In genomic region chr2:68837861-68838341, GRCh38 we compare ENCODE assay signal across 11 cellular contexts. TPM values are rescaled to one million over a fixed set of nuclear protein-coding genes. Genes with fewer than 3 reads are reported as not detected.
A peak's percentile ranks its signal among the peaks of the same experiment; 100 is the strongest.
DNase-seq lines count a peak whose midpoint lies in the region; ATAC-seq, FAIRE-seq and TF ChIP-seq lines count a peak whose summit lies in the region.
"Had no signal": no experiment of that assay in that cellular context is flagged by ENCODE, and none has a peak within 500 bp of the region (broad histone marks: within the 10 kb centered on the region; RNA-seq: fewer than 3 reads in every experiment).

No MANE protein-coding gene starts in this region.

- POLR2A ChIA-PET in Caco-2 (lab: Charles Lee): no interaction called here
- POLR2A ChIA-PET in HepG2 (lab: Yijun Ruan, JAX): no interaction called here

- H3K4me3 Mint-ChIP-seq in natural killer cell treated with Interleukin-12 subunit alpha and Interleukin-12 subunit beta and Interleukin-15 and Interleukin-18, amount 100 ng/mL, for 72 hours: peak overlapping the region; percentile 13
- H3K4me3 Mint-ChIP-seq in natural killer cell (no peak overlapping the region), Caco-2 (ENCODE audit: unreplicated experiment) (no peak overlapping the region)
- peak overlapping the region in 1 of 2 donors; percentile 18 for H3K4me3 Mint-ChIP-seq in stimulated activated naive CD8-positive, alpha-beta T cell treated with anti-CD3 and anti-CD28 coated beads, Interleukin-15, amount 100 ng/mL, for 72 hours

- H3K27me3 ChIP-seq in Caco-2 (replicated peaks; ENCODE audit: control insufficient read depth, insufficient read depth, low read length) (no peaks in the 10 kb centered on the region), HepG2 (ENCODE audit: control insufficient read depth in 1 of 2, insufficient read depth in 2 of 2, low read length in 2 of 2) (peaks cover 4 to 12% of the 10 kb centered on the region in 2 experiments; a peak in 3 of 5 replicates)

- H3K27ac ChIP-seq in HepG2 (ENCODE audit: extremely low read length, insufficient read depth, low read length): no peak overlapping the region

- WGBS in HepG2 (ENCODE audit: low lambda C conversion rate): 11% methylated on average over 3 of the region's 3 CpGs

- no peak overlapping the region for H3K4me3 ChIP-seq in Caco-2 (ENCODE audit: low read depth, low read length)
- H3K4me3 ChIP-seq in HepG2 (replicated peaks in 1 of 3; ENCODE audit: insufficient read depth in 1 of 3, low read depth in 2 of 3, low read length in 3 of 3): no peak overlapping the region

- TF ChIP-seq CTCF in natural killer cell (IDR thresholded peaks at IDR 0.05): no peak
- TF ChIP-seq CTCF in Caco-2 (IDR thresholded peaks at IDR 0.05; ENCODE audit: insufficient read depth in 1 of 2, low read depth in 1 of 2, low read length in 1 of 2, severe bottlenecking in 1 of 2, unreplicated experiment in 1 of 2): no peak
- no peak for TF ChIP-seq CTCF in HepG2 (CRISPR knock-in tag; IDR thresholded peaks at IDR 0.05)

- H3K79me2 ChIP-seq in HepG2 (ENCODE audit: insufficient read depth, low read length): no peaks in the 10 kb centered on the region

- H3K9ac ChIP-seq in HepG2 (ENCODE audit: insufficient read depth, low read depth, low read length): no peak overlapping the region

- TF ChIP-seq RAD21 in HepG2 (CRISPR knock-in tag; IDR thresholded peaks at IDR 0.05): no peak

- TF ChIP-seq EP300 in HepG2 (IDR thresholded peaks at IDR 0.05; ENCODE audit: low read depth in 2 of 2, low read length in 2 of 2) (no peak), HepG2 (CRISPR knock-in tag; IDR thresholded peaks at IDR 0.05; ENCODE audit: borderline replicate concordance) (no peak)

- in situ Hi-C loops in HepG2 (cut with HindIII; ENCODE audit: extremely low pct_ligation_motif_present, low pct_unique_long_range_greater_than_20kb): no loop called here

- FAIRE-seq in HepG2 (lab: Jason Lieb, UNC): no peak

- peaks cover 0 to under 1% of the 10 kb centered on the region in 2 donors for H3K27me3 Mint-ChIP-seq in natural killer cell treated with Interleukin-12 subunit alpha and Interleukin-12 subunit beta and Interleukin-15 and Interleukin-18, amount 100 ng/mL, for 72 hours
- H3K27me3 Mint-ChIP-seq in natural killer cell (ENCODE audit: low read depth in 2 of 2) (peaks cover 0 to 1% of the 10 kb centered on the region in 2 donors), Caco-2 (ENCODE audit: insufficient read depth, unreplicated experiment) (no peaks in the 10 kb centered on the region)
- H3K27me3 Mint-ChIP-seq in stimulated activated naive CD8-positive, alpha-beta T cell treated with anti-CD3 and anti-CD28 coated beads, Interleukin-15, amount 100 ng/mL, for 72 hours: no peaks in the 10 kb centered on the region
- H3K27me3 Mint-ChIP-seq: CD4-positive, alpha-beta memory T cell had no signal

- no peaks in the 10 kb centered on the region for H4K20me1 ChIP-seq in HepG2 (ENCODE audit: insufficient read depth, low read length)

- intact Hi-C loops in natural killer cell (cut with micrococcal nuclease): loop anchor here (1.0 to 2.0 kb wide), 2 partner anchors 87 to 371 kb away; partner anchors contain the start of genes APLF and FBXO48
- intact Hi-C loops in Caco-2 (cut with micrococcal nuclease; ENCODE audit: unreplicated experiment): loop anchor here (5.0 kb wide), 1 partner anchor 86 kb away; no protein-coding TSS in a partner anchor
- intact Hi-C loops in HepG2 (cut with micrococcal nuclease; ENCODE audit: unreplicated experiment): loop anchor here (1.0 to 5.0 kb wide), 3 partner anchors 69 to 375 kb away; no protein-coding TSS in a partner anchor

- no peak overlapping the region for H3K4me2 ChIP-seq in HepG2 (ENCODE audit: low read depth, low read length)

- H3K27ac Mint-ChIP-seq in natural killer cell treated with Interleukin-12 subunit alpha and Interleukin-12 subunit beta and Interleukin-15 and Interleukin-18, amount 100 ng/mL, for 72 hours: peak overlapping the region; percentile 64 to 83
- H3K27ac Mint-ChIP-seq in natural killer cell (no peak overlapping the region), Caco-2 (ENCODE audit: unreplicated experiment) (no peak overlapping the region)
- H3K27ac Mint-ChIP-seq in stimulated activated naive CD8-positive, alpha-beta T cell treated with anti-CD3 and anti-CD28 coated beads, Interleukin-15, amount 100 ng/mL, for 72 hours: peak overlapping the region in 1 of 2 donors; percentile 81

- H3K9me3 ChIP-seq in Caco-2 (peaks cover 4% of the 10 kb centered on the region; the same call in 1 of the 2 replicates), HepG2 (ENCODE audit: low read length) (0 out of 2 replicates have a peak, but pooled peaks cover 4% of the 10 kb centered on the region)

- H3K36me3 Mint-ChIP-seq in natural killer cell treated with Interleukin-12 subunit alpha and Interleukin-12 subunit beta and Interleukin-15 and Interleukin-18, amount 100 ng/mL, for 72 hours: no peaks in the 10 kb centered on the region
- H3K36me3 Mint-ChIP-seq in natural killer cell: no peaks in the 10 kb centered on the region
- H3K36me3 Mint-ChIP-seq in Caco-2 (ENCODE audit: insufficient read depth, unreplicated experiment): no peaks in the 10 kb centered on the region
- H3K36me3 Mint-ChIP-seq: CD4-positive, alpha-beta memory T cell had no signal

- H2AFZ ChIP-seq in HepG2 (ENCODE audit: low read length): no peak overlapping the region

- ATAC-seq in natural killer cell treated with Interleukin-12 subunit alpha and Interleukin-12 subunit beta and Interleukin-15 and Interleukin-18, amount 100 ng/mL, for 72 hours: peak; percentile 33 to 76
- no peak for ATAC-seq in natural killer cell
- peak; percentile 63 for ATAC-seq in HG02798 (IDR thresholded peaks at IDR 0.05; ENCODE audit: poor library complexity, unreplicated experiment)
- ATAC-seq in stimulated activated naive CD8-positive, alpha-beta T cell treated with anti-CD3 and anti-CD28 coated beads, Interleukin-15, amount 100 ng/mL, for 72 hours: peak; percentile 89
- no peak for ATAC-seq in HepG2

- no peak for TF ChIP-seq POLR2A in HepG2 (IDR thresholded peaks at IDR 0.05; ENCODE audit: insufficient read depth in 1 of 2, low read depth in 2 of 2, low read length in 2 of 2)

- no TSS peak for BruUV-seq in Caco-2 (replicated peaks; lab: Mats Ljungman, UMichigan)
- no TSS peak for BruUV-seq in HepG2 (replicated peaks; lab: Mats Ljungman, UMichigan)

- no peak for DNase-seq in natural killer cell treated with Interleukin-12 subunit alpha and Interleukin-12 subunit beta and Interleukin-15 and Interleukin-18, amount 100 ng/mL, for 72 hours (ENCODE audit: low spot score)
- DNase-seq in natural killer cell (no peak), RPMI7951 (ENCODE audit: low read depth) (peak; percentile 45), HuH-7.5 (ENCODE audit: low spot score) (no peak), Caco-2 (no peak), HepG2 (ENCODE audit: low spot score) (no peak)
- DNase-seq in stimulated activated naive CD8-positive, alpha-beta T cell treated with anti-CD3 and anti-CD28 coated beads, Interleukin-15, amount 100 ng/mL, for 72 hours: no peak
- DNase-seq: amniotic stem cell, NCI-H524 had no signal

- H3K4me1 Mint-ChIP-seq in natural killer cell treated with Interleukin-12 subunit alpha and Interleukin-12 subunit beta and Interleukin-15 and Interleukin-18, amount 100 ng/mL, for 72 hours (ENCODE audit: low read depth in 2 of 2): peaks cover 31 to 39% of the 10 kb centered on the region in 2 donors
- peaks cover 6 to 15% of the 10 kb centered on the region in 2 donors for H3K4me1 Mint-ChIP-seq in natural killer cell
- peaks cover 43% of the 10 kb centered on the region for H3K4me1 Mint-ChIP-seq in stimulated activated naive CD8-positive, alpha-beta T cell treated with anti-CD3 and anti-CD28 coated beads, Interleukin-15, amount 100 ng/mL, for 72 hours
- no peaks in the 10 kb centered on the region for H3K4me1 Mint-ChIP-seq in Caco-2 (ENCODE audit: low read depth, unreplicated experiment)

- no peaks in the 10 kb centered on the region for H3K36me3 ChIP-seq in Caco-2 (ENCODE audit: control insufficient read depth, insufficient read depth, low read length)
- H3K36me3 ChIP-seq in HepG2 (replicated peaks in 1 of 2; ENCODE audit: control insufficient read depth in 1 of 2, insufficient read depth in 2 of 2, low read length in 2 of 2): no peaks in the 10 kb centered on the region

- H3K4me1 ChIP-seq in Caco-2 (no peaks in the 10 kb centered on the region), HepG2 (ENCODE audit: insufficient read depth, low read length) (no peaks in the 10 kb centered on the region)

- CTCF ChIA-PET in Caco-2 (lab: Charles Lee): no interaction called here
- CTCF ChIA-PET in HepG2 (lab: Yijun Ruan, JAX; ENCODE audit: low intra/inter-chr PET ratio, low total read pairs): interaction anchor here (2.6 kb wide), 1 partner anchor 85 kb away, joined by 16 read pairs; no protein-coding TSS in a partner anchor

- no peaks in the 10 kb centered on the region for H3K9me3 Mint-ChIP-seq in natural killer cell treated with Interleukin-12 subunit alpha and Interleukin-12 subunit beta and Interleukin-15 and Interleukin-18, amount 100 ng/mL, for 72 hours
- H3K9me3 Mint-ChIP-seq in natural killer cell (no peaks in the 10 kb centered on the region), Caco-2 (ENCODE audit: unreplicated experiment) (no peaks in the 10 kb centered on the region)
- no peaks in the 10 kb centered on the region for H3K9me3 Mint-ChIP-seq in stimulated activated naive CD8-positive, alpha-beta T cell treated with anti-CD3 and anti-CD28 coated beads, Interleukin-15, amount 100 ng/mL, for 72 hours
- H3K9me3 Mint-ChIP-seq: CD4-positive, alpha-beta memory T cell had no signal

RNA-seq across cellular contexts. Expression of gene BMP10, which starts 33.3 kb away (rescaled TPM):
- not detected for total RNA-seq in natural killer cell treated with Interleukin-12 subunit alpha and Interleukin-12 subunit beta and Interleukin-15 and Interleukin-18, amount 100 ng/mL, for 72 hours
- not detected for total RNA-seq in natural killer cell
- total RNA-seq in RPMI7951 (2014; rRNA removed; shearing (Covaris generic)): not detected in 2 replicates
- total RNA-seq in Caco-2 (2022): not detected in 2 replicates
- total RNA-seq in HepG2 (2016; rRNA removed; fragmentation: Illumina TruSeq; extraction: Trizol): not detected in 2 replicates
- total RNA-seq in HepG2 (2016; cell fraction: cytosol; rRNA removed; fragmentation: Illumina TruSeq; extraction: Trizol; ENCODE audit: low read depth): not detected in 2 replicates
- total RNA-seq in HepG2 (2016; cell fraction: insoluble cytoplasmic fraction; rRNA removed; fragmentation: Illumina TruSeq; extraction: Trizol): not detected in 2 replicates
- not detected in 2 replicates for total RNA-seq in HepG2 (2016; cell fraction: membrane; rRNA removed; fragmentation: Illumina TruSeq; extraction: Trizol)
- not detected in 2 replicates for total RNA-seq in HepG2 (2016; cell fraction: nucleus; rRNA removed; fragmentation: Illumina TruSeq; extraction: Trizol)
- polyA plus RNA-seq in HepG2 (2011; rRNA removed): not detected in 2 replicates
- polyA plus RNA-seq in HepG2 (2011; cell fraction: cytosol; rRNA removed): not detected in 2 replicates
- polyA plus RNA-seq in HepG2 (2011; cell fraction: nucleus; rRNA removed): not detected in 2 replicates
- polyA plus RNA-seq in HepG2 (2012): not detected in 2 replicates
- polyA plus RNA-seq in HepG2 (2016; cell fraction: cytosol; fragmentation: Illumina TruSeq; extraction: Trizol; ENCODE audit: low read depth): not detected in 2 replicates
- polyA plus RNA-seq in HepG2 (2016; cell fraction: insoluble cytoplasmic fraction; fragmentation: Illumina TruSeq; extraction: Trizol; ENCODE audit: low read depth): not detected in 2 replicates
- not detected in 2 replicates for polyA plus RNA-seq in HepG2 (2016; cell fraction: membrane; fragmentation: Illumina TruSeq; extraction: Trizol; ENCODE audit: low read depth)
- not detected in 2 replicates for polyA plus RNA-seq in HepG2 (2016; cell fraction: nucleus; fragmentation: Illumina TruSeq; extraction: Trizol; ENCODE audit: insufficient read depth, low read depth)
- polyA minus RNA-seq in HepG2 (2011; rRNA and poly(A)+ RNA removed; ENCODE audit: low replicate concordance): not detected in 2 replicates
- not detected in 2 replicates for polyA minus RNA-seq in HepG2 (2011; cell fraction: cytosol; rRNA and poly(A)+ RNA removed)
- polyA minus RNA-seq in HepG2 (2011; cell fraction: nucleus; rRNA and poly(A)+ RNA removed): not detected in 2 replicates
- total RNA-seq: CD4-positive, alpha-beta memory T cell had no signal
- polyA plus RNA-seq: CD4-positive, alpha-beta memory T cell had no signal

Comparison
In these comparisons a context has a peak if more than half of its experiments do, and no peak if none do; other contexts are left out.
1. ATAC-seq: peak in natural killer cell treated with Interleukin-12 subunit alpha and Interleukin-12 subunit beta and Interleukin-15 and Interleukin-18, amount 100 ng/mL, for 72 hours (2 of 2), HG02798 (single experiment) and stimulated activated naive CD8-positive, alpha-beta T cell treated with anti-CD3 and anti-CD28 coated beads, Interleukin-15, amount 100 ng/mL, for 72 hours (single experiment); none in natural killer cell (0 of 3) and HepG2 (single experiment).
2. H3K27ac Mint-ChIP-seq: peak in natural killer cell treated with Interleukin-12 subunit alpha and Interleukin-12 subunit beta and Interleukin-15 and Interleukin-18, amount 100 ng/mL, for 72 hours (2 of 2); none in natural killer cell (0 of 2) and Caco-2 (single experiment).